In genomic region chr3:47162695-47163022, GRCh38 we compare ENCODE assay signal across 8 cellular contexts. TPM values are rescaled to one million over a fixed set of nuclear protein-coding genes. Genes with fewer than 3 reads are reported as not detected.
DNase-seq lines count a peak whose midpoint lies in the region; ATAC-seq and TF ChIP-seq lines count a peak whose summit lies in the region.

No MANE protein-coding gene starts in this region.

- intact Hi-C loops in dorsolateral prefrontal cortex (cut with DNase I) = loop anchor here (2.0 to 10.0 kb wide), 6 partner anchors 120 to 228 kb away; partner anchors contain the start of genes KIF9 (in 2 of the 2), KLHL18 (in 2 of the 2), CCDC12 (in 1 of the 2) and NBEAL2 (in 1 of the 2)

- H3K4me1 ChIP-seq in ES-I3 (ENCODE audit: insufficient read depth, low read length) = peaks cover 19% of the 10 kb centered on the region

- H3K27me3 ChIP-seq in dorsolateral prefrontal cortex = no peaks in the 10 kb centered on the region

- peak overlapping the region; percentile 85 to 99 (median 98) for H3K27ac Mint-ChIP-seq in naive thymus-derived CD8-positive, alpha-beta T cell

- H3K27me3 Mint-ChIP-seq in naive thymus-derived CD8-positive, alpha-beta T cell = peaks cover 0 to 3% (median 0%) of the 10 kb centered on the region in 5 donors

- H3K9me3 ChIP-seq in ES-I3 (ENCODE audit: control insufficient read depth, insufficient read depth, low read length) = no peaks in the 10 kb centered on the region

- POLR2A ChIA-PET in naive thymus-derived CD8-positive, alpha-beta T cell (lab: Charles Lee) = interaction anchor here (0.6 to 2.5 kb wide), 7 partner anchors 28 to 1883 kb away, joined by 3 to 13 read pairs (median 7); partner anchors contain the start of genes CCDC12 and PTPN23

- peaks cover 0 to 4% (median 4%) of the 10 kb centered on the region in 3 donors for H3K36me3 Mint-ChIP-seq in naive thymus-derived CD8-positive, alpha-beta T cell

- H3K36me3 ChIP-seq in ES-I3 (ENCODE audit: insufficient read depth, low read length) = no peaks in the 10 kb centered on the region

- peak overlapping the region; percentile 60 to 98 (median 90) for H3K4me3 ChIP-seq in dorsolateral prefrontal cortex

- DNase-seq in NCI-H69 (lab: John Stamatoyannopoulos, UW) = peak; percentile 5
- DNase-seq in dorsolateral prefrontal cortex = no peak
- DNase-seq in naive thymus-derived CD8-positive, alpha-beta T cell = no peak
- DNase-seq in OCI-M2 (lab: John Stamatoyannopoulos, UW; ENCODE audit: unreplicated experiment) = no peak
- no peak for DNase-seq in cerebellum (ENCODE audit: low spot score)

- no peak for ATAC-seq in naive thymus-derived CD8-positive, alpha-beta T cell
- ATAC-seq in GM19463 (IDR thresholded peaks at IDR 0.05; ENCODE audit: unreplicated experiment) = no peak
- no peak for ATAC-seq in HG02870 (IDR thresholded peaks at IDR 0.05; ENCODE audit: unreplicated experiment)

- TF ChIP-seq CTCF in dorsolateral prefrontal cortex (IDR thresholded peaks at IDR 0.05 in 54 of 56, conservative IDR thresholded peaks at IDR 0.05 in 2 of 56; ENCODE audit: low read depth in 1 of 56, partially characterized antibody in 56 of 56) = no peak

- peak overlapping the region; percentile 76 for H3K9ac ChIP-seq in ES-I3 (ENCODE audit: low read depth, low read length)

- peak overlapping the region in 54 of 59 donors; percentile 87 to 98 (median 95) for H3K27ac ChIP-seq in dorsolateral prefrontal cortex

- H3K9me3 Mint-ChIP-seq in naive thymus-derived CD8-positive, alpha-beta T cell = peaks cover 0 to 1% (median 0%) of the 10 kb centered on the region in 9 donors

- peak overlapping the region; percentile 88 to 100 (median 98) for H3K4me3 Mint-ChIP-seq in naive thymus-derived CD8-positive, alpha-beta T cell

- H3K4me1 Mint-ChIP-seq in naive thymus-derived CD8-positive, alpha-beta T cell = peaks cover 25 to 73% (median 61%) of the 10 kb centered on the region in 4 donors

RNA-seq across cellular contexts. Expression of gene SETD2, which starts 1.3 kb away (rescaled TPM):
- total RNA-seq in dorsolateral prefrontal cortex = 10 to 100 TPM; 44.4 to 82.4 (median 57.4) TPM
- total RNA-seq in naive thymus-derived CD8-positive, alpha-beta T cell = 10 to 100 TPM; 77.2 to 85.0 TPM
- polyA plus RNA-seq in naive thymus-derived CD8-positive, alpha-beta T cell = 10 to 100 TPM; 11.8 to 23.4 (median 14.3) TPM
- 74.7 TPM for total RNA-seq in cerebellum
